13 cellular contexts compared by ENCODE assay signal in the genomic region with DNA sequence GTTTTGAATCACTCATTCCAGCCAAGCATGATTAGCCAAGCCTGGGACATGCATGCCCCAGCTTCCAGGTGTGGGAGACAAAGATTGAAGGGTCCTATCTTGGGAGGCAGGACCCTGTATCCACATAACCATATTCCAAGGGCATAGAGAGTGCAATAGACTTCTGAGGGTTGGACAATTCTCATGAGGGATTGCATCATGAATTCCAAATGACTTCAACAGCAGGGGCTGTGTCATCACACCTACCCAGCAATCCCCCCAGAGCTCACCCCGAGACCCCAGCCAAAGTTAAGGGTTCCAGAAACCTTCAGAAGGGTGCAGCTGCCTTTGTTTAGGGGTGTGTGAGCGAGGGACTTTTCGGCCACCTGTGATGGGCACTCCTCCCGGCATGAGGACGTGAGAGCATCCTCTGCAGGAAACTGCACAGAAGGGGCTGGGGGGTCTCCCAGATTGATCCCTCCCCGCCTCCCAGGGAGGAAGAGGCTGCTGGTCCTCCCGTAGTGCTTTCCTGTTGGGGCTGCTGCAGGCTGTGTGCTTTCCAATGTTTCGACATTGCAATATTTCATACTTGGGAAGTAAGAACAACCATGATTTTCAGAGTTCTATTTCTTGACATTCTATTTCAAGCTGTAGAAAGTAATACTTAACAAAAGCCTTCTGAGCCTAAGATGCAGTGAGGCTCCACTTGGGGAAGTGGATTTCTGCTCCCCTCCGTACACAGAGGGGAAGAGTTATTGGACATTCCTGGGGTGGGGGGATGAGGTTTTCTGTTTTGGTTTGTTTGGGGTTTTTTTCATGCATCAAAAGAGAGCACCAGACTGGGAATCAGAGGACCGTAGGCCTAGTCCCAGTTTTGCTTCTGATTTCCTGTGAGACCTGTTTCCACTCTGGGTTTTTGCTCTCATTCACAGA. TPM values are rescaled to one million over a fixed set of nuclear protein-coding genes. Genes with fewer than 3 reads are reported as not detected.
"Had no signal": no experiment of that assay in that cellular context is flagged by ENCODE, and none has a peak within 500 bp of the region (broad histone marks: within the 10 kb centered on the region; RNA-seq: fewer than 3 reads in every experiment).

No MANE protein-coding gene starts in this region.

- H3K4me1 Mint-ChIP-seq: activated T-helper 17 cell treated with anti-CD3 and anti-CD28 coated beads, Interleukin-2, amount 50 U/mL, for 72 hours had no signal

- DNase-seq: activated CD4-positive, alpha-beta T cell treated with anti-CD3 and anti-CD28 coated beads for 4 hours; activated naive CD4-positive, alpha-beta T cell treated with anti-CD3 and anti-CD28 coated beads for 36 hours; caudate nucleus; effector memory CD4-positive, alpha-beta T cell; kidney glomerular epithelial cell; naive thymus-derived CD8-positive, alpha-beta T cell; stimulated activated CD4-positive, alpha-beta T cell treated with anti-CD3 and anti-CD28 coated beads, Interleukin-15, amount 100 ng/mL, for 24 hours; stimulated activated CD4-positive, alpha-beta T cell treated with anti-CD3 and anti-CD28 coated beads, Interleukin-4, amount 100 ng/mL, for 4 hours; stimulated activated naive CD8-positive, alpha-beta T cell treated with anti-CD3 and anti-CD28 coated beads, Interleukin-15, amount 100 ng/mL, for 72 hours; T-helper 1 cell; WERI-Rb-1 had no signal

- H3K27ac ChIP-seq: WERI-Rb-1 had no signal

- H3K27ac Mint-ChIP-seq: activated naive CD4-positive, alpha-beta T cell treated with anti-CD3 and anti-CD28 coated beads for 36 hours; activated T-helper 17 cell treated with anti-CD3 and anti-CD28 coated beads, Interleukin-2, amount 50 U/mL, for 72 hours; naive thymus-derived CD8-positive, alpha-beta T cell; stimulated activated naive CD8-positive, alpha-beta T cell treated with anti-CD3 and anti-CD28 coated beads, Interleukin-15, amount 100 ng/mL, for 72 hours had no signal

- H3K27me3 Mint-ChIP-seq: stimulated activated naive CD8-positive, alpha-beta T cell treated with anti-CD3 and anti-CD28 coated beads, Interleukin-15, amount 100 ng/mL, for 72 hours had no signal

- H3K4me3 ChIP-seq: lung had no signal

- H3K4me3 Mint-ChIP-seq: activated naive CD4-positive, alpha-beta T cell treated with anti-CD3 and anti-CD28 coated beads for 36 hours; activated T-helper 17 cell treated with anti-CD3 and anti-CD28 coated beads, Interleukin-2, amount 50 U/mL, for 72 hours; naive thymus-derived CD8-positive, alpha-beta T cell; stimulated activated naive CD8-positive, alpha-beta T cell treated with anti-CD3 and anti-CD28 coated beads, Interleukin-15, amount 100 ng/mL, for 72 hours had no signal

- H3K9me3 Mint-ChIP-seq: activated naive CD4-positive, alpha-beta T cell treated with anti-CD3 and anti-CD28 coated beads for 36 hours; activated T-helper 17 cell treated with anti-CD3 and anti-CD28 coated beads, Interleukin-2, amount 50 U/mL, for 72 hours; naive thymus-derived CD8-positive, alpha-beta T cell; stimulated activated naive CD8-positive, alpha-beta T cell treated with anti-CD3 and anti-CD28 coated beads, Interleukin-15, amount 100 ng/mL, for 72 hours had no signal

RNA-seq across cellular contexts. Expression of a gene that starts 13.3 kb away (rescaled TPM):
- polyA plus RNA-seq: naive thymus-derived CD8-positive, alpha-beta T cell had no signal
